Comparison of ENCODE assay signal across 15 cellular contexts in genomic region chr21:29083306-29083705, GRCh38. TPM values are rescaled to one million over a fixed set of nuclear protein-coding genes. Genes with fewer than 3 reads are reported as not detected.
DNase-seq lines count a peak whose midpoint lies in the region; ATAC-seq and TF ChIP-seq lines count a peak whose summit lies in the region.
"Had no signal": no experiment of that assay in that cellular context is flagged by ENCODE, and none has a peak within 500 bp of the region (broad histone marks: within the 10 kb centered on the region; RNA-seq: fewer than 3 reads in every experiment).

No MANE protein-coding gene starts in this region.

- H3K27ac ChIP-seq in CD8-positive, alpha-beta memory T cell (ENCODE audit: low read depth, low read length), result no peak overlapping the region
- H3K27ac ChIP-seq in heart right ventricle, result no peak overlapping the region
- H3K27ac ChIP-seq: GM23248 had no signal

- DNase-seq in activated naive CD4-positive, alpha-beta T cell treated with anti-CD3 and anti-CD28 coated beads, Interleukin-2, amount 10 ng/mL, durations not matched to agents 7 days and 5 days, result no peak
- no peak for DNase-seq in CD8-positive, alpha-beta memory T cell
- no peak for DNase-seq in central memory CD8-positive, alpha-beta T cell (ENCODE audit: low spot score in 2 of 2)
- DNase-seq in NCI-H526 (lab: John Stamatoyannopoulos, UW) (no peak), heart right ventricle (no peak), ACHN (no peak)
- DNase-seq: C1 segment of cervical spinal cord, Calu3, DMS 273 treated with DMSO at 0.1 percent for 48 hours, GM23248, KG1 had no signal

- H3K27me3 Mint-ChIP-seq in activated naive CD4-positive, alpha-beta T cell treated with anti-CD3 and anti-CD28 coated beads, Interleukin-2, amount 50 U/mL, for 24 hours, result no peaks in the 10 kb centered on the region
- H3K27me3 Mint-ChIP-seq in activated naive CD4-positive, alpha-beta T cell treated with anti-CD3 and anti-CD28 coated beads, Interleukin-2, amount 10 ng/mL, durations not matched to agents 7 days and 5 days, result no peaks in the 10 kb centered on the region
- H3K27me3 Mint-ChIP-seq in CD8-positive, alpha-beta memory T cell, result peaks cover 0 to 11% of the 10 kb centered on the region in 2 donors
- no peaks in the 10 kb centered on the region for H3K27me3 Mint-ChIP-seq in central memory CD8-positive, alpha-beta T cell
- H3K27me3 Mint-ChIP-seq: B cell, IgD-negative memory B cell had no signal

- H3K36me3 Mint-ChIP-seq in activated naive CD4-positive, alpha-beta T cell treated with anti-CD3 and anti-CD28 coated beads, Interleukin-2, amount 50 U/mL, for 24 hours, result no peaks in the 10 kb centered on the region
- H3K36me3 Mint-ChIP-seq in activated naive CD4-positive, alpha-beta T cell treated with anti-CD3 and anti-CD28 coated beads, Interleukin-2, amount 10 ng/mL, durations not matched to agents 7 days and 5 days, result peaks cover 19% of the 10 kb centered on the region
- H3K36me3 Mint-ChIP-seq in CD8-positive, alpha-beta memory T cell, result peaks cover 0 to 18% (median 4%) of the 10 kb centered on the region in 3 donors
- peaks cover under 1% of the 10 kb centered on the region for H3K36me3 Mint-ChIP-seq in central memory CD8-positive, alpha-beta T cell (ENCODE audit: insufficient read depth)
- H3K36me3 Mint-ChIP-seq: IgD-negative memory B cell had no signal

- no peak for ATAC-seq in central memory CD8-positive, alpha-beta T cell (replicated peaks; ENCODE audit: extremely low read depth, poor library complexity, severe bottlenecking)
- no peak for ATAC-seq in heart right ventricle
- ATAC-seq: HCT116 had no signal

- H3K36me3 ChIP-seq in CD8-positive, alpha-beta memory T cell (ENCODE audit: insufficient read depth, low read length), result no peaks in the 10 kb centered on the region
- H3K36me3 ChIP-seq in heart right ventricle, result no peaks in the 10 kb centered on the region

- no peaks in the 10 kb centered on the region for H3K9me3 ChIP-seq in CD8-positive, alpha-beta memory T cell (ENCODE audit: low read length)
- H3K9me3 ChIP-seq in heart right ventricle, result no peaks in the 10 kb centered on the region

- H3K4me1 ChIP-seq in CD8-positive, alpha-beta memory T cell (ENCODE audit: insufficient read depth, low read length), result peaks cover 44% of the 10 kb centered on the region
- peaks cover 0 to 48% (median 29%) of the 10 kb centered on the region in 9 donors for H3K4me1 ChIP-seq in heart right ventricle

- no peak for TF ChIP-seq CTCF in heart right ventricle (IDR thresholded peaks at IDR 0.05)

- peaks cover 52% of the 10 kb centered on the region for H3K4me1 Mint-ChIP-seq in activated naive CD4-positive, alpha-beta T cell treated with anti-CD3 and anti-CD28 coated beads, Interleukin-2, amount 50 U/mL, for 24 hours
- H3K4me1 Mint-ChIP-seq in activated naive CD4-positive, alpha-beta T cell treated with anti-CD3 and anti-CD28 coated beads, Interleukin-2, amount 10 ng/mL, durations not matched to agents 7 days and 5 days, result peaks cover 36% of the 10 kb centered on the region
- H3K4me1 Mint-ChIP-seq in CD8-positive, alpha-beta memory T cell, result peaks cover 35 to 51% (median 49%) of the 10 kb centered on the region in 3 donors
- H3K4me1 Mint-ChIP-seq in central memory CD8-positive, alpha-beta T cell, result peaks cover 23% of the 10 kb centered on the region

- POLR2A ChIA-PET in CD8-positive, alpha-beta memory T cell (lab: Charles Lee), result no interaction called here

- H3K4me3 Mint-ChIP-seq in activated naive CD4-positive, alpha-beta T cell treated with anti-CD3 and anti-CD28 coated beads, Interleukin-2, amount 50 U/mL, for 24 hours, result no peak overlapping the region
- no peak overlapping the region for H3K4me3 Mint-ChIP-seq in activated naive CD4-positive, alpha-beta T cell treated with anti-CD3 and anti-CD28 coated beads, Interleukin-2, amount 10 ng/mL, durations not matched to agents 7 days and 5 days
- no peak overlapping the region for H3K4me3 Mint-ChIP-seq in CD8-positive, alpha-beta memory T cell
- H3K4me3 Mint-ChIP-seq in central memory CD8-positive, alpha-beta T cell, result no peak overlapping the region
- H3K4me3 Mint-ChIP-seq: B cell, IgD-negative memory B cell had no signal

- intact Hi-C loops in heart right ventricle (cut with DNase I), result loop anchor here in 1 of 10 donors (10.0 kb wide), 1 partner anchor 761 kb away; no protein-coding TSS in a partner anchor

- WGBS in heart right ventricle, 2 donors, result 91 to 93% methylated on average over 3 of the region's 3 CpGs

- H3K27ac Mint-ChIP-seq in activated naive CD4-positive, alpha-beta T cell treated with anti-CD3 and anti-CD28 coated beads, Interleukin-2, amount 50 U/mL, for 24 hours, result peak overlapping the region; percentile 31
- no peak overlapping the region for H3K27ac Mint-ChIP-seq in activated naive CD4-positive, alpha-beta T cell treated with anti-CD3 and anti-CD28 coated beads, Interleukin-2, amount 10 ng/mL, durations not matched to agents 7 days and 5 days
- peak overlapping the region in 5 of 8 donors; percentile 17 to 79 (median 71) for H3K27ac Mint-ChIP-seq in CD8-positive, alpha-beta memory T cell
- H3K27ac Mint-ChIP-seq in central memory CD8-positive, alpha-beta T cell (ENCODE audit: low read depth), result peak overlapping the region; percentile 78
- H3K27ac Mint-ChIP-seq: B cell, IgD-negative memory B cell had no signal

- H3K9me3 Mint-ChIP-seq in activated naive CD4-positive, alpha-beta T cell treated with anti-CD3 and anti-CD28 coated beads, Interleukin-2, amount 50 U/mL, for 24 hours, result no peaks in the 10 kb centered on the region
- no peaks in the 10 kb centered on the region for H3K9me3 Mint-ChIP-seq in activated naive CD4-positive, alpha-beta T cell treated with anti-CD3 and anti-CD28 coated beads, Interleukin-2, amount 10 ng/mL, durations not matched to agents 7 days and 5 days
- no peaks in the 10 kb centered on the region for H3K9me3 Mint-ChIP-seq in CD8-positive, alpha-beta memory T cell
- no peaks in the 10 kb centered on the region for H3K9me3 Mint-ChIP-seq in central memory CD8-positive, alpha-beta T cell
- H3K9me3 Mint-ChIP-seq: IgD-negative memory B cell had no signal

- H3K4me3 ChIP-seq in CD8-positive, alpha-beta memory T cell (ENCODE audit: low read length), result no peak overlapping the region
- no peak overlapping the region for H3K4me3 ChIP-seq in heart right ventricle
- H3K4me3 ChIP-seq: GM23248 had no signal

- H3K27me3 ChIP-seq in CD8-positive, alpha-beta memory T cell (ENCODE audit: insufficient read depth, low read length, poor library complexity, severe bottlenecking), result no peaks in the 10 kb centered on the region
- H3K27me3 ChIP-seq in heart right ventricle, result no peaks in the 10 kb centered on the region

- in situ Hi-C loops in ACHN (cut with HindIII; ENCODE audit: low pct_ligation_motif_present, low pct_unique_long_range_greater_than_20kb, low sequenced_read_pairs), result loop anchor here (25.0 kb wide), 1 partner anchor 279 kb away; no protein-coding TSS in a partner anchor

- CTCF ChIA-PET in activated naive CD4-positive, alpha-beta T cell treated with anti-CD3 and anti-CD28 coated beads, Interleukin-2, amount 10 ng/mL, durations not matched to agents 7 days and 5 days (lab: Charles Lee), result interaction anchor here (0.5 to 0.6 kb wide), 2 partner anchors 201 to 288 kb away, joined by 3 to 4 read pairs; no protein-coding TSS in a partner anchor
- CTCF ChIA-PET in CD8-positive, alpha-beta memory T cell (lab: Charles Lee), result interaction anchor here (1.6 kb wide), 1 partner anchor 10 kb away, joined by 4 read pairs; the partner anchor contains the start of gene CCT8

RNA-seq across cellular contexts. Expression of gene CCT8, which starts 9.9 kb away (rescaled TPM):
- 100 to 1,000 TPM; 401 to 415 TPM for total RNA-seq in CD8-positive, alpha-beta memory T cell
- polyA plus RNA-seq in CD8-positive, alpha-beta memory T cell, result 138 TPM
- total RNA-seq in heart right ventricle, result 100 to 1,000 TPM in 7 of 10 donors, 10 to 100 TPM in 3; 90.0 to 126 (median 112) TPM
- 100 to 1,000 TPM in 1 of 2 donors, 10 to 100 TPM in 1; 75.6 to 156 TPM for polyA plus RNA-seq in heart right ventricle

RNA-seq across cellular contexts. Expression of gene MAP3K7CL, which starts 47.1 kb away (rescaled TPM):
- total RNA-seq in CD8-positive, alpha-beta memory T cell, result 1 to 10 TPM; 4.2 to 4.6 TPM
- polyA plus RNA-seq in CD8-positive, alpha-beta memory T cell, result 6.0 TPM
- 10 to 100 TPM in 3 of 10 donors, 1 to 10 TPM in 4, under 1 TPM in 3; 0.64 to 62.1 (median 4.3) TPM for total RNA-seq in heart right ventricle
- polyA plus RNA-seq in heart right ventricle, result 1 to 10 TPM; 2.6 to 3.2 TPM

RNA-seq across cellular contexts. Expression of gene USP16, which starts 58.8 kb away (rescaled TPM):
- total RNA-seq in CD8-positive, alpha-beta memory T cell, result 10 to 100 TPM; 55.7 to 55.9 TPM
- polyA plus RNA-seq in CD8-positive, alpha-beta memory T cell, result 32.5 TPM
- total RNA-seq in heart right ventricle, result 10 to 100 TPM; 28.9 to 41.8 (median 33.0) TPM
- polyA plus RNA-seq in heart right ventricle, result 10 to 100 TPM; 20.3 to 23.6 TPM
